ENCODE assay signal across 20 cellular contexts in the genomic region with DNA sequence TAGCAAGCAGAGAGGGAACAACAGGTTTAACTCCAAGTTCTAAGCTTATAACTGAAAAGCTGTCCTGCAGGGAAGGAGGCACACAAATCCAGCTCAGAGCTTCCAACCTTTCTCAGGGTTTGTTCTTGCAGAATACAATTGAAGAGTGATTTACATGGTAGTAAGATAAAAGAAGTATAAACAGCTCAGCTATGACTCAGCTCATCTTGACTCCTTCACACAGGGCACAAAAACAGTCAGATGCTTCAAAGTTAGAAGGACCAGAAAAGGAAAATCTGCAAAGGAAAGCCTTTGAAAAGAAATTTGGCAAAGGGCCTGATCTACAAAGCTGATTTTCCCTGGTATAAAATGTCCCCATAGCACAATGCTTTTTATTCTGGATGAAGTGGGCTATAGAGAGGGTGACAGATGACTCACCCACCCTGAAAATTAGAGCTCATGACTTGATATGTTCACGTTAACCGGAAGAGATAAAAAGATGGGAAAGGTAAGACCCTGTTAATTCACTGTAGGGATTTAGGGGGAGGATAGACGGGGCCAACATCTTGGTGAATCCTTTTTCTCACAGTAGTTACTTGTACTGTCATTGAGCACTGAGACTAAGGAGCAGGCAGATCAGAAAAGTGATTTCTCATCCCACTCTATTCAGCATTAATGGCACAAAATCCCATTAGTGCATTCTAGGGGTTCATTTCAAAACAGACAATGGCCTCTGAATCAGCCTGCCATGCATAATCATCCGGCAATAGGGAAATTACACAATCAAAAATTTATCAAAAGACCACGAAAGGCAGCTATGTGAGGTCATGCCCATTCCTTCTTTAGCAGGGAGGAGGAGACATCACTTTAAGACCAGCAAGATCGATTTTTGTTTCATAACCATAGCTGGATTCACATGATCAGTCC.
DNase-seq lines count a peak whose midpoint lies in the region; ATAC-seq, FAIRE-seq and TF ChIP-seq lines count a peak whose summit lies in the region.
"Had no signal": no experiment of that assay in that cellular context is flagged by ENCODE, and none has a peak within 500 bp of the region (broad histone marks: within the 10 kb centered on the region; RNA-seq: fewer than 3 reads in every experiment).

No MANE protein-coding gene starts in this region.

- no peaks in the 10 kb centered on the region for H3K36me3 ChIP-seq in HUES6 (ENCODE audit: control insufficient read depth, insufficient read depth, low read length)
- H3K36me3 ChIP-seq in K562 (ENCODE audit: control insufficient read depth, insufficient read depth, low read length): no peaks in the 10 kb centered on the region
- H3K36me3 ChIP-seq: heart left ventricle, lower lobe of right lung, SJSA1, WERI-Rb-1 had no signal

- in situ Hi-C loops in K562 (cut with MboI): no loop called here

- peak; percentile 56; the same call in 2 of the 3 replicates for ATAC-seq in K562
- ATAC-seq in HG02763 (IDR thresholded peaks at IDR 0.05; ENCODE audit: unreplicated experiment): no peak
- no peak for ATAC-seq in sciatic nerve
- ATAC-seq: lower lobe of right lung; stimulated activated naive B cell treated with anti-CD40 and anti-IgM and Interleukin-4, amounts not matched to agents 10 μg/mL and 1 μg/mL and 100 μg/mL, for 72 hours had no signal

- peaks cover 2% of the 10 kb centered on the region for H3K27me3 Mint-ChIP-seq in osteocyte (ENCODE audit: unreplicated experiment)

- WGBS in K562 (ENCODE audit: insufficient coverage, low coverage, missing lambda C conversion rate): 16% methylated on average over 6 of the region's 6 CpGs

- no peak overlapping the region for H2AFZ ChIP-seq in K562 (ENCODE audit: low read depth, low read length)
- H2AFZ ChIP-seq: parathyroid adenoma had no signal

- no peak for TF ChIP-seq EP300 in K562 (IDR thresholded peaks at IDR 0.05; ENCODE audit: low read length)

- no peaks in the 10 kb centered on the region for H3K79me2 ChIP-seq in K562 (ENCODE audit: control insufficient read depth, insufficient read depth, low read length)
- H3K79me2 ChIP-seq: parathyroid adenoma had no signal

- no TSS peak for BruUV-seq in K562 (replicated peaks; lab: Mats Ljungman, UMichigan)

- H3K4me1 ChIP-seq in HUES6 (ENCODE audit: control insufficient read depth, insufficient read depth, low read length) (peaks cover 17% of the 10 kb centered on the region), K562 (replicated peaks in 1 of 2; ENCODE audit: control insufficient read depth in 2 of 2, insufficient read depth in 2 of 2, low read length in 2 of 2) (peaks cover 0 to 7% of the 10 kb centered on the region in 2 experiments; a peak in 2 of 5 replicates)
- H3K4me1 ChIP-seq: lower lobe of right lung, parathyroid adenoma had no signal

- TF ChIP-seq POLR2A in K562 (conservative IDR thresholded peaks at IDR 0.05): no peak

- H3K4me2 ChIP-seq in K562 (ENCODE audit: insufficient read depth, low read length): no peak overlapping the region; the same call in 1 of the 2 replicates

- CTCF ChIA-PET in K562 (lab: Yijun Ruan, JAX; ENCODE audit: low intra/inter-chr PET ratio): no interaction called here

- H3K9ac ChIP-seq in HUES6 (ENCODE audit: low read length) (no peak overlapping the region), K562 (ENCODE audit: insufficient read depth in 1 of 2, low read depth in 2 of 2, low read length in 2 of 2) (no peak overlapping the region)
- H3K9ac ChIP-seq: parathyroid adenoma had no signal

- no peaks in the 10 kb centered on the region for H3K9me3 ChIP-seq in HUES6 (ENCODE audit: control insufficient read depth, insufficient read depth, low read depth, low read length)
- no peaks in the 10 kb centered on the region for H3K9me3 ChIP-seq in K562 (replicated peaks; ENCODE audit: control insufficient read depth, insufficient read depth, low read depth, low read length)
- H3K9me3 ChIP-seq: heart left ventricle, lower lobe of right lung, SJSA1 had no signal

- no peak for TF ChIP-seq RAD21 in K562 (CRISPR knock-in tag; conservative IDR thresholded peaks at IDR 0.05 in 1 of 2, IDR thresholded peaks at IDR 0.05 in 1 of 2)

- no peaks in the 10 kb centered on the region for H3K9me3 Mint-ChIP-seq in osteocyte (ENCODE audit: unreplicated experiment)
- H3K9me3 Mint-ChIP-seq: activated naive CD8-positive, alpha-beta T cell treated with anti-CD3 and anti-CD28 coated beads, Interleukin-2, amount 10 ng/mL, durations not matched to agents 7 days and 5 days; stimulated activated naive B cell treated with anti-CD40 and anti-IgM and Interleukin-4, amounts not matched to agents 10 μg/mL and 1 μg/mL and 100 μg/mL, for 72 hours had no signal

- intact Hi-C loops in K562 (cut with micrococcal nuclease) (no loop called here), sciatic nerve (cut with DNase I) (no loop called here)

- H3K27ac ChIP-seq in HUES6 (ENCODE audit: low read depth, low read length) (peak overlapping the region; percentile 2; the same call in 1 of the 2 replicates), K562 (ENCODE audit: extremely low read depth, low read depth, low read length) (no peak overlapping the region)
- H3K27ac ChIP-seq: C4-2B, lower lobe of right lung, parathyroid adenoma, SJSA1, WERI-Rb-1 had no signal

- H3K9me1 ChIP-seq in K562 (ENCODE audit: control insufficient read depth, insufficient read depth, low read length): no peaks in the 10 kb centered on the region

- peaks cover 7% of the 10 kb centered on the region for H3K4me1 Mint-ChIP-seq in osteocyte (ENCODE audit: unreplicated experiment)
- H3K4me1 Mint-ChIP-seq: activated naive CD8-positive, alpha-beta T cell treated with anti-CD3 and anti-CD28 coated beads, Interleukin-2, amount 10 ng/mL, durations not matched to agents 7 days and 5 days; stimulated activated naive B cell treated with anti-CD40 and anti-IgM and Interleukin-4, amounts not matched to agents 10 μg/mL and 1 μg/mL and 100 μg/mL, for 72 hours had no signal

- no peak overlapping the region for H3K27ac Mint-ChIP-seq in osteocyte (ENCODE audit: unreplicated experiment)
- H3K27ac Mint-ChIP-seq: activated naive CD8-positive, alpha-beta T cell treated with anti-CD3 and anti-CD28 coated beads, Interleukin-2, amount 10 ng/mL, durations not matched to agents 7 days and 5 days; stimulated activated naive B cell treated with anti-CD40 and anti-IgM and Interleukin-4, amounts not matched to agents 10 μg/mL and 1 μg/mL and 100 μg/mL, for 72 hours had no signal

- no peak for TF ChIP-seq CTCF in K562 (IDR thresholded peaks at IDR 0.05 in 2 of 3, conservative IDR thresholded peaks at IDR 0.05 in 1 of 3; ENCODE audit: insufficient read depth in 2 of 3, low read depth in 1 of 3, low read length in 3 of 3)
- TF ChIP-seq CTCF in osteocyte (IDR thresholded peaks at IDR 0.05): no peak

- POLR2A ChIA-PET in K562 (lab: Yijun Ruan, JAX): interaction anchor here (1.6 kb wide), 1 partner anchor 11 kb away, joined by 3 read pairs; no protein-coding TSS in a partner anchor

- H3K4me3 Mint-ChIP-seq in osteocyte (ENCODE audit: unreplicated experiment): no peak overlapping the region
- H3K4me3 Mint-ChIP-seq: activated naive CD8-positive, alpha-beta T cell treated with anti-CD3 and anti-CD28 coated beads, Interleukin-2, amount 10 ng/mL, durations not matched to agents 7 days and 5 days; stimulated activated naive B cell treated with anti-CD40 and anti-IgM and Interleukin-4, amounts not matched to agents 10 μg/mL and 1 μg/mL and 100 μg/mL, for 72 hours had no signal

- peak; percentile 35 for DNase-seq in AG20443 (ENCODE audit: low spot score)
- no peak for DNase-seq in K562 (ENCODE audit: extremely low read depth in 1 of 4, low spot score in 3 of 4)
- DNase-seq in kidney glomerular epithelial cell (lab: John Stamatoyannopoulos, UW): peak; percentile 15
- DNase-seq in osteocyte (ENCODE audit: extremely low spot score, unreplicated experiment): no peak
- no peak for DNase-seq in NCI-H2107 treated with DMSO at 0.1 percent for 48 hours (lab: John Stamatoyannopoulos, UW; ENCODE audit: unreplicated experiment)
- DNase-seq in sciatic nerve (ENCODE audit: low spot score): no peak
- DNase-seq: activated CD8-positive, alpha-beta memory T cell treated with anti-CD3 and anti-CD28 coated beads, Interleukin-2, amount 50 U/mL, for 48 hours; activated naive CD8-positive, alpha-beta T cell treated with anti-CD3 and anti-CD28 coated beads, Interleukin-2, amount 10 ng/mL, durations not matched to agents 7 days and 5 days; heart left ventricle; lower lobe of right lung; NCI-H1105; NCI-H524; stimulated activated CD4-positive, alpha-beta T cell treated with anti-CD3 and anti-CD28 coated beads, Interleukin-2, amount 100 ng/mL, for 24 hours; stimulated activated naive B cell treated with anti-CD40 and anti-IgM and Interleukin-4, amounts not matched to agents 10 μg/mL and 1 μg/mL and 100 μg/mL, for 72 hours; WERI-Rb-1 had no signal

- FAIRE-seq in K562 (lab: Jason Lieb, UNC): no peak

- no peaks in the 10 kb centered on the region for H4K20me1 ChIP-seq in K562 (replicated peaks; ENCODE audit: control insufficient read depth, insufficient read depth, low read length)

- no peaks in the 10 kb centered on the region for H3K36me3 Mint-ChIP-seq in osteocyte (ENCODE audit: unreplicated experiment)
- H3K36me3 Mint-ChIP-seq: activated naive CD8-positive, alpha-beta T cell treated with anti-CD3 and anti-CD28 coated beads, Interleukin-2, amount 10 ng/mL, durations not matched to agents 7 days and 5 days; stimulated activated naive B cell treated with anti-CD40 and anti-IgM and Interleukin-4, amounts not matched to agents 10 μg/mL and 1 μg/mL and 100 μg/mL, for 72 hours had no signal

- H3K4me3 ChIP-seq in HUES6 (ENCODE audit: low read depth, low read length): no peak overlapping the region
- H3K4me3 ChIP-seq in K562: no peak overlapping the region
- H3K4me3 ChIP-seq: heart left ventricle, lower lobe of right lung, SJSA1 had no signal

- no peaks in the 10 kb centered on the region for H3K27me3 ChIP-seq in HUES6 (ENCODE audit: control insufficient read depth, insufficient read depth, low read length)
- H3K27me3 ChIP-seq in K562 (ENCODE audit: control insufficient read depth in 2 of 2, insufficient read depth in 2 of 2, low read length in 2 of 2): no peaks in the 10 kb centered on the region
- H3K27me3 ChIP-seq: heart left ventricle, SJSA1 had no signal

TF ChIP-seq in K562, 482 proteins besides CTCF, POLR2A, EP300 and RAD21 (continues in another document):
- TF ChIP-seq MAFG (tag; conservative IDR thresholded peaks at IDR 0.05): peak; percentile 64; the same call in 1 of the 2 replicates
- no peak for TF ChIP-seq ZNF212 (CRISPR knock-in tag; IDR thresholded peaks at IDR 0.05)
- TF ChIP-seq NFE2L1 (tag; IDR thresholded peaks at IDR 0.05; ENCODE audit: borderline replicate concordance, low read depth): peak; percentile 5; the same call in 1 of the 2 replicates
- peak; percentile 75 for TF ChIP-seq MEIS2 (IDR thresholded peaks at IDR 0.05; ENCODE audit: partially characterized antibody)
- TF ChIP-seq NFE2 (IDR thresholded peaks at IDR 0.05; ENCODE audit: low read depth): peak; percentile 68

Comparison
In these comparisons a context has a peak if more than half of its experiments do, and no peak if none do; other contexts are left out.
1. DNase-seq: peak in AG20443 (single experiment) and kidney glomerular epithelial cell (single experiment); none in K562 (0 of 4), osteocyte (single experiment), NCI-H2107 treated with DMSO at 0.1 percent for 48 hours (single experiment) and sciatic nerve (single experiment).